8 cellular contexts compared by ENCODE assay signal in genomic region chr6:11263185-11263817, GRCh38. TPM values are rescaled to one million over a fixed set of nuclear protein-coding genes. Genes with fewer than 3 reads are reported as not detected.
DNase-seq lines count a peak whose midpoint lies in the region; ATAC-seq and TF ChIP-seq lines count a peak whose summit lies in the region.

No MANE protein-coding gene starts in this region.

- no peak for TF ChIP-seq CTCF in CD8-positive, alpha-beta T cell (IDR thresholded peaks at IDR 0.05)
- no peak for TF ChIP-seq CTCF in Panc1 (IDR thresholded peaks at IDR 0.05)
- no peak for TF ChIP-seq CTCF in fibroblast of pulmonary artery (IDR thresholded peaks at IDR 0.05; ENCODE audit: low read length, missing control alignments)
- no peak for TF ChIP-seq CTCF in omental fat pad (IDR thresholded peaks at IDR 0.05)
- no peak for TF ChIP-seq CTCF in nephron progenitor cell (IDR thresholded peaks at IDR 0.05)

- no peaks in the 10 kb centered on the region for H3K27me3 Mint-ChIP-seq in CD8-positive, alpha-beta T cell (ENCODE audit: low read depth)
- no peaks in the 10 kb centered on the region for H3K27me3 Mint-ChIP-seq in nephron progenitor cell (ENCODE audit: low read depth, poor library complexity)
- H3K27me3 Mint-ChIP-seq in activated T-helper 2 cell treated with anti-CD3 and anti-CD28 coated beads, Interferon-gamma antibody, Interleukin-2, Interleukin-4, amounts not matched to agents 10 μg/mL and 5 μg/mL and 100 μg/mL, durations not matched to agents 14 hours and 24 hours and 36 hours (ENCODE audit: low read depth) = no peaks in the 10 kb centered on the region

- ATAC-seq in CD8-positive, alpha-beta T cell = no peak
- ATAC-seq in Panc1 = no peak
- peak; percentile 72 for ATAC-seq in omental fat pad (ENCODE audit: low FRiP score)
- ATAC-seq in GM21786 (IDR thresholded peaks at IDR 0.05; ENCODE audit: unreplicated experiment) = no peak

- no peaks in the 10 kb centered on the region for H3K27me3 ChIP-seq in CD8-positive, alpha-beta T cell (ENCODE audit: insufficient read depth, low read length)
- H3K27me3 ChIP-seq in Panc1 (ENCODE audit: control insufficient read depth, insufficient read depth, low read length) = no peaks in the 10 kb centered on the region; the same call in 1 of the 2 replicates

- peaks cover 46% of the 10 kb centered on the region for H3K4me1 Mint-ChIP-seq in CD8-positive, alpha-beta T cell (ENCODE audit: low read depth)
- peaks cover 58% of the 10 kb centered on the region for H3K4me1 Mint-ChIP-seq in nephron progenitor cell
- peaks cover 33% of the 10 kb centered on the region for H3K4me1 Mint-ChIP-seq in activated T-helper 2 cell treated with anti-CD3 and anti-CD28 coated beads, Interferon-gamma antibody, Interleukin-2, Interleukin-4, amounts not matched to agents 10 μg/mL and 5 μg/mL and 100 μg/mL, durations not matched to agents 14 hours and 24 hours and 36 hours (ENCODE audit: low read depth)

- CTCF ChIA-PET in CD8-positive, alpha-beta T cell (lab: Charles Lee) = interaction anchor here (1.4 to 1.6 kb wide), 3 partner anchors 91 to 233 kb away, joined by 4 to 5 read pairs (median 4); no protein-coding TSS in a partner anchor
- CTCF ChIA-PET in Panc1 (lab: Charles Lee) = no interaction called here

- no peaks in the 10 kb centered on the region for H3K9me3 Mint-ChIP-seq in CD8-positive, alpha-beta T cell
- H3K9me3 Mint-ChIP-seq in nephron progenitor cell = no peaks in the 10 kb centered on the region
- H3K9me3 Mint-ChIP-seq in activated T-helper 2 cell treated with anti-CD3 and anti-CD28 coated beads, Interferon-gamma antibody, Interleukin-2, Interleukin-4, amounts not matched to agents 10 μg/mL and 5 μg/mL and 100 μg/mL, durations not matched to agents 14 hours and 24 hours and 36 hours = no peaks in the 10 kb centered on the region

- in situ Hi-C loops in Panc1 (cut with HindIII; ENCODE audit: low pct_unique_long_range_greater_than_20kb, low sequenced_read_pairs) = no loop called here

- H3K27ac ChIP-seq in CD8-positive, alpha-beta T cell (ENCODE audit: low read depth, low read length) = no peak overlapping the region
- no peak overlapping the region for H3K27ac ChIP-seq in Panc1 (ENCODE audit: low read length)

- H3K27ac Mint-ChIP-seq in CD8-positive, alpha-beta T cell = peak overlapping the region; percentile 4
- no peak overlapping the region for H3K27ac Mint-ChIP-seq in nephron progenitor cell
- H3K27ac Mint-ChIP-seq in activated T-helper 2 cell treated with anti-CD3 and anti-CD28 coated beads, Interferon-gamma antibody, Interleukin-2, Interleukin-4, amounts not matched to agents 10 μg/mL and 5 μg/mL and 100 μg/mL, durations not matched to agents 14 hours and 24 hours and 36 hours = no peak overlapping the region

- H3K4me3 ChIP-seq in CD8-positive, alpha-beta T cell (ENCODE audit: low read depth, low read length) = no peak overlapping the region
- H3K4me3 ChIP-seq in Panc1 (ENCODE audit: low read depth in 2 of 2, low read length in 2 of 2) (no peak overlapping the region), fibroblast of pulmonary artery (replicated peaks; ENCODE audit: low read depth, low read length) (no peak overlapping the region)

- H3K4me3 Mint-ChIP-seq in CD8-positive, alpha-beta T cell = no peak overlapping the region
- H3K4me3 Mint-ChIP-seq in nephron progenitor cell = no peak overlapping the region
- no peak overlapping the region for H3K4me3 Mint-ChIP-seq in activated T-helper 2 cell treated with anti-CD3 and anti-CD28 coated beads, Interferon-gamma antibody, Interleukin-2, Interleukin-4, amounts not matched to agents 10 μg/mL and 5 μg/mL and 100 μg/mL, durations not matched to agents 14 hours and 24 hours and 36 hours (ENCODE audit: low read depth)

- BruUV-seq in Panc1 (replicated peaks; lab: Mats Ljungman, UMichigan) = no TSS peak

- POLR2A ChIA-PET in CD8-positive, alpha-beta T cell (lab: Charles Lee) = no interaction called here
- POLR2A ChIA-PET in Panc1 (lab: Charles Lee) = no interaction called here

- H3K36me3 Mint-ChIP-seq in CD8-positive, alpha-beta T cell = peaks cover 11% of the 10 kb centered on the region
- no peaks in the 10 kb centered on the region for H3K36me3 Mint-ChIP-seq in nephron progenitor cell (ENCODE audit: low read depth)
- H3K36me3 Mint-ChIP-seq in activated T-helper 2 cell treated with anti-CD3 and anti-CD28 coated beads, Interferon-gamma antibody, Interleukin-2, Interleukin-4, amounts not matched to agents 10 μg/mL and 5 μg/mL and 100 μg/mL, durations not matched to agents 14 hours and 24 hours and 36 hours (ENCODE audit: low read depth) = peaks cover 47% of the 10 kb centered on the region

- no peaks in the 10 kb centered on the region for H3K36me3 ChIP-seq in CD8-positive, alpha-beta T cell (ENCODE audit: insufficient read depth, low read length)
- no peaks in the 10 kb centered on the region for H3K36me3 ChIP-seq in Panc1 (ENCODE audit: control insufficient read depth, insufficient read depth, low read length)

- H3K4me1 ChIP-seq in CD8-positive, alpha-beta T cell (ENCODE audit: insufficient read depth, low read length) = peaks cover 20% of the 10 kb centered on the region
- H3K4me1 ChIP-seq in Panc1 (ENCODE audit: control insufficient read depth, insufficient read depth, low read length) = no peaks in the 10 kb centered on the region

- DNase-seq in CD8-positive, alpha-beta T cell = no peak
- DNase-seq in Panc1 (ENCODE audit: low read depth, low spot score) = peak; percentile 27
- peak; percentile 91 for DNase-seq in fibroblast of pulmonary artery (ENCODE audit: low read depth)
- DNase-seq in omental fat pad (ENCODE audit: low spot score) = no peak
- no peak for DNase-seq in nephron progenitor cell
- DNase-seq in T-helper 9 cell = no peak
- DNase-seq in activated T-helper 2 cell treated with anti-CD3 and anti-CD28 coated beads, Interferon-gamma antibody, Interleukin-2, Interleukin-4, amounts not matched to agents 10 μg/mL and 5 μg/mL and 100 μg/mL, durations not matched to agents 14 hours and 24 hours and 36 hours (ENCODE audit: low spot score) = no peak

- H3K9me3 ChIP-seq in CD8-positive, alpha-beta T cell (ENCODE audit: low read length) = no peaks in the 10 kb centered on the region
- H3K9me3 ChIP-seq in Panc1 (ENCODE audit: control insufficient read depth, insufficient read depth, low read depth, low read length) = no peaks in the 10 kb centered on the region

- intact Hi-C loops in CD8-positive, alpha-beta T cell (cut with DNase I, micrococcal nuclease) = no loop called here
- intact Hi-C loops in Panc1 (cut with micrococcal nuclease; ENCODE audit: unreplicated experiment) = no loop called here
- intact Hi-C loops in activated T-helper 2 cell treated with anti-CD3 and anti-CD28 coated beads, Interferon-gamma antibody, Interleukin-2, Interleukin-4, amounts not matched to agents 10 μg/mL and 5 μg/mL and 100 μg/mL, durations not matched to agents 14 hours and 24 hours and 36 hours (cut with micrococcal nuclease) = no loop called here

RNA-seq across cellular contexts. Expression of gene NEDD9, which starts 30.8 kb away (rescaled TPM):
- total RNA-seq in CD8-positive, alpha-beta T cell = 10 to 100 TPM; 41.2 to 44.2 TPM
- 0.28 TPM for total RNA-seq in Panc1 (2021; ENCODE audit: unreplicated experiment)
- polyA plus RNA-seq in Panc1 (2012; ENCODE audit: insufficient read length) = not detected
- total RNA-seq in omental fat pad = 100 to 1,000 TPM in 2 of 4 donors, 10 to 100 TPM in 2; 77.2 to 196 (median 106) TPM
- total RNA-seq in activated T-helper 2 cell treated with anti-CD3 and anti-CD28 coated beads, Interferon-gamma antibody, Interleukin-2, Interleukin-4, amounts not matched to agents 10 μg/mL and 5 μg/mL and 100 μg/mL, durations not matched to agents 14 hours and 24 hours and 36 hours = 34.5 and 35.0 TPM in 2 replicates

Comparison
In these comparisons a context has a peak if more than half of its experiments do, and no peak if none do; other contexts are left out.
1. DNase-seq: peak in Panc1 (single experiment) and fibroblast of pulmonary artery (single experiment); none in CD8-positive, alpha-beta T cell (0 of 7), omental fat pad (single experiment), nephron progenitor cell (single experiment), T-helper 9 cell (single experiment) and activated T-helper 2 cell treated with anti-CD3 and anti-CD28 coated beads, Interferon-gamma antibody, Interleukin-2, Interleukin-4, amounts not matched to agents 10 μg/mL and 5 μg/mL and 100 μg/mL, durations not matched to agents 14 hours and 24 hours and 36 hours (single experiment).
2. RNA of gene NEDD9, which starts 30.8 kb away (total RNA-seq): 77.2 to 196 TPM in omental fat pad, 41.2 to 44.2 TPM in CD8-positive, alpha-beta T cell and 34.5 to 35.0 TPM in activated T-helper 2 cell treated with anti-CD3 and anti-CD28 coated beads, Interferon-gamma antibody, Interleukin-2, Interleukin-4, amounts not matched to agents 10 μg/mL and 5 μg/mL and 100 μg/mL, durations not matched to agents 14 hours and 24 hours and 36 hours; 0.28 TPM in Panc1 (single experiment); every median in the first group is over 10 times any median in the second.